1 cellular context compared by ENCODE assay signal in the genomic region with DNA sequence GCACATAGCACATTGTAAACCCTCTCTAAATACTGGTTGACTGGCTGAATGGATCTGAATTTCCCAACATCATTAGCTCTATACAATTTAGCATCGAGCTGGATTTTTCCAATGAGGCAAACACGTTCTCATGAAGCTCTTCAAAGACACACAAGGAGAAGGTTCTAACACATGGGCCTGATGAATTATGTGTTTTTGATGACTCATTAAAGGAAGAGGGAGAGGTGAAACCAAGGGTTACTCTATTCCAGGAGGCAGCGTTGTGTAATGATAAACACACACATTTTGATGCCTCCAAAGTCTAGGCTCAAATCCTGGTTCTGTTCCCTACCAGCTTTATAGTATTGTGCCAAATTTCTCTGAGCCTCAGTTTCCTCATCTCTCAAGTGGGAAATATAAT.
TF ChIP-seq lines count a peak whose summit lies in the region.

No MANE protein-coding gene starts in this region.

TF ChIP-seq in SK-N-SH, 30 proteins besides CTCF, POLR2A, EP300 and RAD21 (continued from another document):
- TF ChIP-seq ZBTB33 (IDR thresholded peaks at IDR 0.05; ENCODE audit: borderline replicate concordance, low read depth): no peak
- TF ChIP-seq MAX (IDR thresholded peaks at IDR 0.05; ENCODE audit: low read depth): no peak
- no peak for TF ChIP-seq MEF2A (IDR thresholded peaks at IDR 0.05; ENCODE audit: borderline replicate concordance, low read depth)
